In the genomic region with DNA sequence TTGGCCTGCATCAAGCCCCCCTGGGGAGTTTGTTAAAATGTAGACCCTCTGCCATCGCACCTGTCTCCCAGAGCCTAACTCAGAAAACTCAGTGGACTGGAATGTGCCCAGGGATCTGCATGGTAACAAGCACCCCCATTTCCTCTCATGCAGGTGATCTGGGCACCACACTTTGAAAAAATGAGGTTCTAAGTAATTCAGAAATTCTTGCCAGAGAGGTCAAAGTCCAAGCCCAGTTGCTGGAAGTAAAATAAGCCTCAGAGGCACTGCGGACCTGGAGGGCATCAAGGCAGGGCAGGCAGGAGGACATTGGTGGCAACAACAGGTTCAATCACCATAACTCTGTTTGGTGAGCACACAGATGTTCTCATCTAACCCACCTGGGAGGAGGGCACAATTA, we compare ENCODE assay signal across 7 cellular contexts. TPM values are rescaled to one million over a fixed set of nuclear protein-coding genes. Genes with fewer than 3 reads are reported as not detected.
"Had no signal": no experiment of that assay in that cellular context is flagged by ENCODE, and none has a peak within 500 bp of the region (broad histone marks: within the 10 kb centered on the region; RNA-seq: fewer than 3 reads in every experiment).

No MANE protein-coding gene starts in this region.

RNA-seq across cellular contexts. Expression of gene GOLGA8T, which starts 33.0 kb away (rescaled TPM):
- total RNA-seq: OCI-LY7, PC-9, Right ventricle myocardium superior, RPMI7951, SJCRH30, SK-MEL-5 had no signal
- polyA plus RNA-seq: SK-N-SH had no signal
